In genomic region chr10:24209946-24210491, GRCh38 we compare ENCODE assay signal across 8 cellular contexts.
DNase-seq lines count a peak whose midpoint lies in the region; ATAC-seq lines count a peak whose summit lies in the region.

No MANE protein-coding gene starts in this region.

- H3K36me3 ChIP-seq in SK-N-MC (ENCODE audit: insufficient read depth, low read length) (no peaks in the 10 kb centered on the region), rectal smooth muscle tissue (ENCODE audit: control insufficient read depth, insufficient read depth, low read length) (no peaks in the 10 kb centered on the region)

- H3K4me1 ChIP-seq in rectal smooth muscle tissue (ENCODE audit: control insufficient read depth, insufficient read depth, low read length) = peaks cover 14% of the 10 kb centered on the region

- ATAC-seq in HG02970 (IDR thresholded peaks at IDR 0.05; ENCODE audit: low FRiP score, unreplicated experiment) = peak; percentile 54

- no peaks in the 10 kb centered on the region for H3K9me3 ChIP-seq in SK-N-MC (ENCODE audit: low read depth, low read length)

- H3K4me3 ChIP-seq in SK-N-MC (peak overlapping the region; percentile 83), rectal smooth muscle tissue (ENCODE audit: low read length) (peak overlapping the region; percentile 65)

- peak overlapping the region; percentile 92 for H3K27ac ChIP-seq in SK-N-MC
- H3K27ac ChIP-seq in rectal smooth muscle tissue (ENCODE audit: low read depth, low read length) = no peak overlapping the region

- H3K9ac ChIP-seq in SK-N-MC (ENCODE audit: insufficient read length) (peak overlapping the region; percentile 78), rectal smooth muscle tissue (ENCODE audit: low read length) (no peak overlapping the region)

- DNase-seq in stimulated activated naive CD4-positive, alpha-beta T cell treated with Interleukin-2 at 50 U/mL for 16 hours (lab: John Stamatoyannopoulos, UW) = peak; percentile 35
- no peak for DNase-seq in stimulated activated naive CD4-positive, alpha-beta T cell (lab: John Stamatoyannopoulos, UW)
- no peak for DNase-seq in SK-N-MC (ENCODE audit: low read depth, low spot score)
- peak; percentile 22 for DNase-seq in fibroblast of peridontal ligament (ENCODE audit: extremely low read depth)
- no peak for DNase-seq in C1 segment of cervical spinal cord (lab: John Stamatoyannopoulos, UW)
- DNase-seq in NCI-H446 treated with DMSO at 0.1 percent for 48 hours (lab: John Stamatoyannopoulos, UW) = no peak

- H3K27me3 ChIP-seq in rectal smooth muscle tissue (ENCODE audit: control insufficient read depth, insufficient read depth, low read length) = no peaks in the 10 kb centered on the region

Comparison
In these comparisons a context has a peak if more than half of its experiments do, and no peak if none do; other contexts are left out.
1. DNase-seq: peak in stimulated activated naive CD4-positive, alpha-beta T cell treated with Interleukin-2 at 50 U/mL for 16 hours (single experiment) and fibroblast of peridontal ligament (single experiment); none in stimulated activated naive CD4-positive, alpha-beta T cell (0 of 6), SK-N-MC (single experiment), C1 segment of cervical spinal cord (0 of 14) and NCI-H446 treated with DMSO at 0.1 percent for 48 hours (single experiment).